In the genomic region with DNA sequence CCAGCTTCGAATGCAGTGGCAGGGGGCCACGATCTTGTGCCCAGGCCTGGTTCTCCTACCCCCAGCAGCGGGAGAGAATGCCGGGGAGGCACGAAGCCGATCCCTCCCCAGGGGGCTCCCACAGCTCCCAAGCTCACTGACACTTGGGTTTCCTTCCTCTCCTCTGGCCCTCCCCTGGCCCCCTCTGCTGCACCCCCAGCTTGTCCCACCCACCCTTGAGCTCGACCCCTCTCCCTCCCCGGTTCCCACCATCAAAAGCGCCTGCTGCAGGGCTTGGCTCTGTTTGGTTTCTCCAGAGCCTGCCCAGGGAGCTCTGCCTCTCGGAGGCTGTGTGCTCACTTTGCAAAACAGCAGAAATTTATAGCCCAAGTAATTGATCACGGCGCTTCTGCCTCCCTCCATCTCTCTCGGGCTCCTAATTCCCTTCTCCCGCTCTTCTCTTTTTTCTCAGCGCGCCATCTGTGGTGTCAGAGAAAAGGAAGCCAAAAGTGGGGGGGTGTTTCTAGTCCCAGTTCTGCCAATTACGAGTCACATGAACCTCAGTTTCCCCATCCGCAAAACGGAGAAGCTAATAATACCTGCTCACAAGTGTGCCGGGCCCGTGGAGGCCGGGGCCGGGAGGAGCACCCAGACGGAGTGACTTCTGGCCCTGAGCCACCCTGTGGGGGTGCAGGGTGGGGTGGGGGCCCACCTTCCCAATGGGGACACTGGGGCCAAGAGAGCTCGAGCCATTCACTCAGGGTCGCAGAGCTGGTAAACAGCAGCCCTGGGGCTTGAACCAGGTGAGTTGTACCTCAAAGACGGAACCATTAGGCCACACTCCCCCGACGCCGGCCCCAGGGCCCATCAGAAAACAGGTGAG, we compare ENCODE assay signal across 12 cellular contexts.
A peak's percentile ranks its signal among the peaks of the same experiment; 100 is the strongest.
DNase-seq lines count a peak whose midpoint lies in the region; ATAC-seq and TF ChIP-seq lines count a peak whose summit lies in the region.
"Had no signal": no experiment of that assay in that cellular context is flagged by ENCODE, and none has a peak within 500 bp of the region (broad histone marks: within the 10 kb centered on the region; RNA-seq: fewer than 3 reads in every experiment).

No MANE protein-coding gene starts in this region.

- TF ChIP-seq POLR2A in testis (IDR thresholded peaks at IDR 0.05), result no peak

- peaks cover 3% of the 10 kb centered on the region for H3K27me3 ChIP-seq in mucosa of stomach (ENCODE audit: control insufficient read depth, insufficient read depth, low read length)
- no peaks in the 10 kb centered on the region for H3K27me3 ChIP-seq in testis

- ATAC-seq in activated CD4-positive, CD25-positive, alpha-beta regulatory T cell treated with anti-CD3 and anti-CD28 coated beads, Interleukin-2, amount 50 U/mL, for 24 hours, result no peak
- no peak for ATAC-seq in HG02623 (IDR thresholded peaks at IDR 0.05; ENCODE audit: unreplicated experiment)

- H3K9ac ChIP-seq in mucosa of stomach (ENCODE audit: low read length), result peak overlapping the region; percentile 79

- DNase-seq in activated CD4-positive, CD25-positive, alpha-beta regulatory T cell treated with anti-CD3 and anti-CD28 coated beads, Interleukin-2, amount 50 U/mL, for 72 hours, result peak; percentile 27
- DNase-seq in chondrocyte (ENCODE audit: low spot score), result peak; percentile 86
- peak; percentile 15 for DNase-seq in testis
- no peak for DNase-seq in NCI-H187 (lab: John Stamatoyannopoulos, UW)
- no peak for DNase-seq in GM10266 (ENCODE audit: extremely low spot score)
- DNase-seq: ACHN; activated CD4-positive, alpha-beta T cell treated with anti-CD3 and anti-CD28 coated beads, Interleukin-2, amount 50 U/mL, for 1 hour; NCI-H2081; SHP77 had no signal

- no peaks in the 10 kb centered on the region for H3K36me3 ChIP-seq in mucosa of stomach (ENCODE audit: control insufficient read depth, insufficient read depth, low read length)
- no peaks in the 10 kb centered on the region for H3K36me3 ChIP-seq in testis (ENCODE audit: low read depth, missing control alignments)

- 63 to 77% methylated on average over 21 to 30 of the region's 30 CpGs for WGBS in testis, 2 donors

- intact Hi-C loops in testis (cut with DNase I; ENCODE audit: low total_unique reads), result no loop called here

- no peak for TF ChIP-seq CTCF in chondrocyte (IDR thresholded peaks at IDR 0.05)
- TF ChIP-seq CTCF in testis (IDR thresholded peaks at IDR 0.05), result no peak
- TF ChIP-seq CTCF in GM10266 (IDR thresholded peaks at IDR 0.05; ENCODE audit: control insufficient read depth, insufficient read depth, low read depth, missing control alignments), result no peak

- H3K4me1 Mint-ChIP-seq in chondrocyte (ENCODE audit: low read depth), result peaks cover 94% of the 10 kb centered on the region

- H3K4me1 ChIP-seq in mucosa of stomach (ENCODE audit: control insufficient read depth, insufficient read depth, low read length) (peaks cover 22% of the 10 kb centered on the region), testis (peaks cover 91% of the 10 kb centered on the region)

- no peaks in the 10 kb centered on the region for H3K9me3 Mint-ChIP-seq in chondrocyte (ENCODE audit: low read depth)

- peak overlapping the region; percentile 87 to 92 for H3K27ac ChIP-seq in testis

- no peaks in the 10 kb centered on the region for H3K36me3 Mint-ChIP-seq in chondrocyte (ENCODE audit: low read depth)

- no peak overlapping the region for H3K4me3 ChIP-seq in mucosa of stomach (ENCODE audit: low read length)
- H3K4me3 ChIP-seq in testis, result no peak overlapping the region

- H3K4me3 Mint-ChIP-seq in chondrocyte (ENCODE audit: unreplicated experiment), result no peak overlapping the region

- H3K27me3 Mint-ChIP-seq in chondrocyte (ENCODE audit: low read depth), result no peaks in the 10 kb centered on the region

- H3K9me3 ChIP-seq in mucosa of stomach (ENCODE audit: control insufficient read depth, low read length), result no peaks in the 10 kb centered on the region
- H3K9me3 ChIP-seq in testis, result no peaks in the 10 kb centered on the region

- peak overlapping the region; percentile 92 for H3K27ac Mint-ChIP-seq in chondrocyte (ENCODE audit: unreplicated experiment)

Comparison
In these comparisons a context has a peak if more than half of its experiments do, and no peak if none do; other contexts are left out.
1. DNase-seq: peak in activated CD4-positive, CD25-positive, alpha-beta regulatory T cell treated with anti-CD3 and anti-CD28 coated beads, Interleukin-2, amount 50 U/mL, for 72 hours (single experiment), chondrocyte (single experiment) and testis (single experiment); none in NCI-H187 (0 of 2) and GM10266 (single experiment).